ENCODE assay signal across 28 cellular contexts in the genomic region with DNA sequence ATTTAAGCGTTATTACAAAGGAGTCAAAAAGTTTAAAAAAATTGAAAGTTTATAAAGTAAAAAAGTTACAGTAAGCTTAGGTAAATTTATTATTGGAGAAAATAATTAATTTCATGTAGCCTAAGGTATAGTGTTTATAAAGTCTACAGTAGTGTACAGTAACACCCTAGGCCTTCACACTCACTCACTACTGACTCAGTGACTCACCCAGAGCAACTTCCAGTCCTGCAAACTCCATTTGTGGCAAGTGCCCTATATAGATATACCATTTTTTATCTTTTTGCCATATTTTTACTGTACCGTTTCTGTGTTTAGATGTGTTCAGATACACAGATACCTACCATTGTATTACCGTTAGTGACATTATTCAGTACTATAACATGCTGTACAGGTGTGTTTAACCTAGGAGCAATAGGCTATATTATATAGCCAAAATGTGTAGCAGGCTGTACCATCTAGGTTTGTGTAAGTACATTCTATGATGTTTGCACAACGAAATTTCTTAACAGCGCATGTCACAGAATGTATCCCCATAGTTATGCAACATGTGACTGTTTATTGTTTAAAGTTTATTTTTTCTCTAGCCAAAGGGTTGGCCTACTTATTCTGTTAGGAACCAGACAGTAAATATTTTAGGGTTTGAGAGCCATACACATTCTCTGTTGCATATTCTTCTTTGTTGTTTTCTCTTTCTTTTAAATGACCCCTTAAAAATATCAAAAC.
DNase-seq lines count a peak whose midpoint lies in the region; ATAC-seq, FAIRE-seq and TF ChIP-seq lines count a peak whose summit lies in the region.
"Had no signal": no experiment of that assay in that cellular context is flagged by ENCODE, and none has a peak within 500 bp of the region (broad histone marks: within the 10 kb centered on the region; RNA-seq: fewer than 3 reads in every experiment).

No MANE protein-coding gene starts in this region.

- H3K4me1 ChIP-seq in upper lobe of left lung = no peaks in the 10 kb centered on the region

- no peak for TF ChIP-seq POLR2A in upper lobe of left lung (IDR thresholded peaks at IDR 0.05)

- H3K9me3 ChIP-seq in upper lobe of left lung = peaks cover 0 to 5% (median 0%) of the 10 kb centered on the region in 4 donors
- H3K9me3 ChIP-seq: transverse colon had no signal

- peak overlapping the region; percentile 29 to 58 for H3K27ac Mint-ChIP-seq in natural killer cell
- H3K27ac Mint-ChIP-seq in natural killer cell treated with Interleukin-12 subunit alpha and Interleukin-12 subunit beta and Interleukin-15 and Interleukin-18, amount 100 ng/mL, for 72 hours = no peak overlapping the region
- H3K27ac Mint-ChIP-seq: activated naive CD8-positive, alpha-beta T cell treated with anti-CD3 and anti-CD28 coated beads, Interleukin-2, amount 10 ng/mL, durations not matched to agents 7 days and 5 days had no signal

- no peaks in the 10 kb centered on the region for H3K9me3 Mint-ChIP-seq in natural killer cell
- H3K9me3 Mint-ChIP-seq in natural killer cell treated with Interleukin-12 subunit alpha and Interleukin-12 subunit beta and Interleukin-15 and Interleukin-18, amount 100 ng/mL, for 72 hours = peaks cover 4% of the 10 kb centered on the region
- H3K9me3 Mint-ChIP-seq: central memory CD8-positive, alpha-beta T cell had no signal

- no peak overlapping the region for H3K4me3 ChIP-seq in bronchial epithelial cell (ENCODE audit: low read depth, low read length)
- H3K4me3 ChIP-seq in upper lobe of left lung = no peak overlapping the region
- H3K4me3 ChIP-seq: A549, stomach, transverse colon had no signal

- peaks cover 37% of the 10 kb centered on the region for H3K36me3 Mint-ChIP-seq in natural killer cell
- peaks cover 53% of the 10 kb centered on the region for H3K36me3 Mint-ChIP-seq in natural killer cell treated with Interleukin-12 subunit alpha and Interleukin-12 subunit beta and Interleukin-15 and Interleukin-18, amount 100 ng/mL, for 72 hours

- H3K27ac ChIP-seq in upper lobe of left lung = no peak overlapping the region
- H3K27ac ChIP-seq: stomach, transverse colon had no signal

- no peak for TF ChIP-seq EP300 in upper lobe of left lung (IDR thresholded peaks at IDR 0.05)

- no peak for DNase-seq in natural killer cell
- DNase-seq in natural killer cell treated with Interleukin-12 subunit alpha and Interleukin-12 subunit beta and Interleukin-15 and Interleukin-18, amount 100 ng/mL, for 72 hours (ENCODE audit: low spot score) = no peak
- peak; percentile 55 for DNase-seq in bronchial epithelial cell (ENCODE audit: low read depth)
- DNase-seq in iris pigment epithelial cell (ENCODE audit: low read depth) = peak; percentile 73
- no peak for DNase-seq in urothelium cell line (ENCODE audit: low spot score)
- no peak for DNase-seq in upper lobe of left lung
- DNase-seq in NCI-H1694 treated with DMSO at 0.1 percent for 48 hours (lab: John Stamatoyannopoulos, UW) = no peak
- DNase-seq in glomerular visceral epithelial cell (ENCODE audit: extremely low spot score) = no peak
- DNase-seq: activated effector memory CD4-positive, alpha-beta T cell treated with Interleukin-2 at 50 U/mL for 16 hours; activated naive CD8-positive, alpha-beta T cell treated with anti-CD3 and anti-CD28 coated beads, Interleukin-2, amount 10 ng/mL, durations not matched to agents 7 days and 5 days; CD4-positive, alpha-beta memory T cell; H7; left ventricle myocardium superior; midbrain; naive thymus-derived CD4-positive, alpha-beta T cell; NCI-H1417 treated with DMSO at 0.1 percent for 48 hours; NCI-H2081 treated with DMSO at 0.1 percent for 48 hours; NCI-H446 treated with DMSO at 0.1 percent for 48 hours; OCI-M1; Right ventricle myocardium superior; small intestine; stimulated activated CD4-positive, alpha-beta T cell treated with anti-CD3 and anti-CD28 coated beads, Interleukin-1b, Interleukin-23, amount 100 ng/mL, for 48 hours; stimulated activated CD8-positive, alpha-beta memory T cell treated with anti-CD3 and anti-CD28 coated beads, Interleukin-4, amount 100 ng/mL, for 48 hours; stomach; transverse colon had no signal

- TF ChIP-seq CTCF in natural killer cell (IDR thresholded peaks at IDR 0.05) = no peak
- TF ChIP-seq CTCF in bronchial epithelial cell (IDR thresholded peaks at IDR 0.05; ENCODE audit: insufficient read depth, low read length, severe bottlenecking) = no peak
- TF ChIP-seq CTCF in upper lobe of left lung (IDR thresholded peaks at IDR 0.05) = no peak

- H3K27me3 Mint-ChIP-seq in natural killer cell (ENCODE audit: low read depth in 2 of 2) = no peaks in the 10 kb centered on the region
- H3K27me3 Mint-ChIP-seq in natural killer cell treated with Interleukin-12 subunit alpha and Interleukin-12 subunit beta and Interleukin-15 and Interleukin-18, amount 100 ng/mL, for 72 hours = no peaks in the 10 kb centered on the region
- H3K27me3 Mint-ChIP-seq: activated naive CD8-positive, alpha-beta T cell treated with anti-CD3 and anti-CD28 coated beads, Interleukin-2, amount 10 ng/mL, durations not matched to agents 7 days and 5 days; CD4-positive, alpha-beta memory T cell; central memory CD8-positive, alpha-beta T cell; naive thymus-derived CD4-positive, alpha-beta T cell had no signal

- H3K36me3 ChIP-seq in bronchial epithelial cell (ENCODE audit: control insufficient read depth, insufficient read depth, low read length) (peaks cover 3% of the 10 kb centered on the region), upper lobe of left lung (peaks cover 3 to 65% (median 22%) of the 10 kb centered on the region in 4 donors)

- ATAC-seq in natural killer cell = no peak
- ATAC-seq in natural killer cell treated with Interleukin-12 subunit alpha and Interleukin-12 subunit beta and Interleukin-15 and Interleukin-18, amount 100 ng/mL, for 72 hours = no peak
- ATAC-seq in upper lobe of left lung (ENCODE audit: low FRiP score in 2 of 2) = no peak
- ATAC-seq: A549; left ventricle myocardium superior; naive thymus-derived CD4-positive, alpha-beta T cell had no signal

- intact Hi-C loops in natural killer cell (cut with micrococcal nuclease) = no loop called here

- peaks cover 18 to 35% of the 10 kb centered on the region in 2 donors for H3K4me1 Mint-ChIP-seq in natural killer cell
- H3K4me1 Mint-ChIP-seq in natural killer cell treated with Interleukin-12 subunit alpha and Interleukin-12 subunit beta and Interleukin-15 and Interleukin-18, amount 100 ng/mL, for 72 hours (ENCODE audit: low read depth in 2 of 2) = peaks cover 17 to 22% of the 10 kb centered on the region in 2 donors

- 87 to 92% methylated on average over 5 of the region's 5 CpGs for WGBS in upper lobe of left lung, 2 donors

- no peak overlapping the region for H3K4me3 Mint-ChIP-seq in natural killer cell
- no peak overlapping the region for H3K4me3 Mint-ChIP-seq in natural killer cell treated with Interleukin-12 subunit alpha and Interleukin-12 subunit beta and Interleukin-15 and Interleukin-18, amount 100 ng/mL, for 72 hours
- H3K4me3 Mint-ChIP-seq: activated naive CD8-positive, alpha-beta T cell treated with anti-CD3 and anti-CD28 coated beads, Interleukin-2, amount 10 ng/mL, durations not matched to agents 7 days and 5 days; central memory CD8-positive, alpha-beta T cell; naive thymus-derived CD4-positive, alpha-beta T cell had no signal

- FAIRE-seq in bronchial epithelial cell (lab: Jason Lieb, UNC) (no peak), urothelium cell line (lab: Jason Lieb, UNC) (peak; percentile 5)
- FAIRE-seq: A549, astrocyte had no signal

- H3K27me3 ChIP-seq in bronchial epithelial cell (ENCODE audit: control insufficient read depth, insufficient read depth, low read length) (no peaks in the 10 kb centered on the region), upper lobe of left lung (no peaks in the 10 kb centered on the region)
- H3K27me3 ChIP-seq: stomach, transverse colon had no signal

Comparison
In these comparisons a context has a peak if more than half of its experiments do, and no peak if none do; other contexts are left out.
1. H3K27ac Mint-ChIP-seq: peak in natural killer cell (2 of 2); none in natural killer cell treated with Interleukin-12 subunit alpha and Interleukin-12 subunit beta and Interleukin-15 and Interleukin-18, amount 100 ng/mL, for 72 hours (0 of 2).
2. DNase-seq: peak in bronchial epithelial cell (single experiment) and iris pigment epithelial cell (single experiment); none in natural killer cell (single experiment), natural killer cell treated with Interleukin-12 subunit alpha and Interleukin-12 subunit beta and Interleukin-15 and Interleukin-18, amount 100 ng/mL, for 72 hours (single experiment), urothelium cell line (single experiment), upper lobe of left lung (0 of 2), NCI-H1694 treated with DMSO at 0.1 percent for 48 hours (single experiment) and glomerular visceral epithelial cell (single experiment).